25 cellular contexts compared by ENCODE assay signal in the genomic region with DNA sequence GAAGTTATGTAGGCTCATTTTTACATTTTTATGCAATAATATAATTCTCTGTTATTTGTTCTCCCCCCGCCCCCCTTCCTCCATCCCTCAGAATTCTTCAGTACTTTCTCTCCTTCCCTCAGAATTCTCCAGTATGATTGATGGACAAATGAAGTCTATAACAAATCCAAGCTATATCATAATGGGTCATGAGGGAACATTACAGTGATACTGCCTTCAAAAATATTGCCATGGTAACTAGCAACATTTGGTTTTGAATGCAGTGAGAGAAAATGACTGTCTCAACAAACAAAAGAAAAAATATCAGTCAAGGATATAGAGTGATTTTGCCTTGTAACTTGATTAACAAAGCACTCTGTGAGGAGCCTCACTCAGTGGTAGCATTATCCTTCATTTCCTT.
A peak's percentile ranks its signal among the peaks of the same experiment; 100 is the strongest.
DNase-seq lines count a peak whose midpoint lies in the region; ATAC-seq, FAIRE-seq and TF ChIP-seq lines count a peak whose summit lies in the region.
"Had no signal": no experiment of that assay in that cellular context is flagged by ENCODE, and none has a peak within 500 bp of the region (broad histone marks: within the 10 kb centered on the region; RNA-seq: fewer than 3 reads in every experiment).

No MANE protein-coding gene starts in this region.

- intact Hi-C loops in HepG2 (cut with micrococcal nuclease; ENCODE audit: unreplicated experiment), result no loop called here
- intact Hi-C loops in right lobe of liver (cut with DNase I), result no loop called here

- TF ChIP-seq CTCF in HepG2 (CRISPR knock-in tag; IDR thresholded peaks at IDR 0.05) (no peak), right lobe of liver (IDR thresholded peaks at IDR 0.05) (no peak), mesothelial cell of epicardium (IDR thresholded peaks at IDR 0.05; ENCODE audit: unreplicated experiment) (no peak)

- H3K9ac ChIP-seq in HepG2 (ENCODE audit: insufficient read depth, low read depth, low read length), result no peak overlapping the region
- H3K9ac ChIP-seq: BLaER1 treated with 17β-estradiol and CSF1 and Interleukin-3, amounts not matched to agents 10 nM and 100 nM had no signal

- H3K27ac Mint-ChIP-seq in mesothelial cell of epicardium, result peak overlapping the region; percentile 59
- H3K27ac Mint-ChIP-seq: CD14-positive monocyte; CD4-positive, alpha-beta T cell; GM23338; H9 had no signal

- ATAC-seq in HepG2 (no peak), right lobe of liver (no peak)
- ATAC-seq: A549, GM23338, HCT116 had no signal

- in situ Hi-C loops in HepG2 (cut with HindIII; ENCODE audit: extremely low pct_ligation_motif_present, low pct_unique_long_range_greater_than_20kb), result no loop called here

- 19% methylated on average over 1 of the region's 1 CpG for WGBS in HepG2 (ENCODE audit: low lambda C conversion rate)
- WGBS in right lobe of liver (ENCODE audit: insufficient coverage, low coverage, low lambda C conversion rate, missing lambda C conversion rate), result 57% methylated on average over 1 of the region's 1 CpG

- CTCF ChIA-PET in HepG2 (lab: Yijun Ruan, JAX; ENCODE audit: low intra/inter-chr PET ratio, low total read pairs), result no interaction called here

- TF ChIP-seq POLR2A in HepG2 (IDR thresholded peaks at IDR 0.05; ENCODE audit: insufficient read depth in 1 of 2, low read depth in 2 of 2, low read length in 2 of 2), result no peak
- no peak for TF ChIP-seq POLR2A in right lobe of liver (IDR thresholded peaks at IDR 0.05)

- H2AFZ ChIP-seq in HepG2 (ENCODE audit: low read length), result no peak overlapping the region
- H2AFZ ChIP-seq: GM23338 had no signal

- H3K9me3 Mint-ChIP-seq in mesothelial cell of epicardium, result peaks cover 8% of the 10 kb centered on the region
- H3K9me3 Mint-ChIP-seq: CD4-positive, alpha-beta T cell had no signal

- no peak overlapping the region for H3K4me2 ChIP-seq in HepG2 (ENCODE audit: low read depth, low read length)
- H3K4me2 ChIP-seq: A549; BLaER1 treated with 17β-estradiol and CSF1 and Interleukin-3, amounts not matched to agents 10 nM and 100 nM; GM23338 had no signal

- H3K4me1 Mint-ChIP-seq in mesothelial cell of epicardium, result peaks cover 18% of the 10 kb centered on the region
- H3K4me1 Mint-ChIP-seq: CD14-positive monocyte, GM23338 had no signal

- H3K79me2 ChIP-seq in HepG2 (ENCODE audit: insufficient read depth, low read length), result no peaks in the 10 kb centered on the region

- no peak for FAIRE-seq in HepG2 (lab: Jason Lieb, UNC)
- FAIRE-seq: A549, GM12891, GM18507 had no signal

- H3K4me1 ChIP-seq in HepG2 (ENCODE audit: insufficient read depth, low read length) (no peaks in the 10 kb centered on the region), right lobe of liver (no peaks in the 10 kb centered on the region)
- H3K4me1 ChIP-seq in effector memory CD4-positive, alpha-beta T cell (ENCODE audit: control insufficient read depth, insufficient read depth, low read length, poor library complexity, severe bottlenecking), result no peaks in the 10 kb centered on the region
- H3K4me1 ChIP-seq: A549; BE2C; BLaER1 treated with 17β-estradiol and CSF1 and Interleukin-3, amounts not matched to agents 10 nM and 100 nM had no signal

- H3K27me3 ChIP-seq in HepG2 (ENCODE audit: control insufficient read depth in 1 of 2, insufficient read depth in 2 of 2, low read length in 2 of 2), result no peaks in the 10 kb centered on the region
- no peaks in the 10 kb centered on the region for H3K27me3 ChIP-seq in right lobe of liver
- H3K27me3 ChIP-seq in effector memory CD4-positive, alpha-beta T cell (replicated peaks; ENCODE audit: control insufficient read depth, insufficient read depth, low read length, poor library complexity, severe bottlenecking), result no peaks in the 10 kb centered on the region
- H3K27me3 ChIP-seq: BE2C; BLaER1 treated with 17β-estradiol and CSF1 and Interleukin-3, amounts not matched to agents 10 nM and 100 nM had no signal

- no peaks in the 10 kb centered on the region for H4K20me1 ChIP-seq in HepG2 (ENCODE audit: insufficient read depth, low read length)
- H4K20me1 ChIP-seq: BLaER1 treated with 17β-estradiol and CSF1 and Interleukin-3, amounts not matched to agents 10 nM and 100 nM had no signal

- TF ChIP-seq EP300 in HepG2 (IDR thresholded peaks at IDR 0.05; ENCODE audit: low read depth in 2 of 2, low read length in 2 of 2) (no peak), HepG2 (CRISPR knock-in tag; IDR thresholded peaks at IDR 0.05; ENCODE audit: borderline replicate concordance) (no peak)

- H3K36me3 Mint-ChIP-seq in mesothelial cell of epicardium, result peaks cover 4% of the 10 kb centered on the region
- H3K36me3 Mint-ChIP-seq: CD14-positive monocyte had no signal

- H3K36me3 ChIP-seq in HepG2 (replicated peaks in 1 of 2; ENCODE audit: control insufficient read depth in 1 of 2, insufficient read depth in 2 of 2, low read length in 2 of 2) (no peaks in the 10 kb centered on the region), right lobe of liver (no peaks in the 10 kb centered on the region)
- H3K36me3 ChIP-seq in effector memory CD4-positive, alpha-beta T cell (ENCODE audit: control insufficient read depth, insufficient read depth, low read length), result no peaks in the 10 kb centered on the region
- H3K36me3 ChIP-seq: BE2C; BLaER1 treated with 17β-estradiol and CSF1 and Interleukin-3, amounts not matched to agents 10 nM and 100 nM had no signal

- H3K4me3 ChIP-seq in HepG2 (replicated peaks in 1 of 3; ENCODE audit: insufficient read depth in 1 of 3, low read depth in 2 of 3, low read length in 3 of 3), result no peak overlapping the region
- no peak overlapping the region for H3K4me3 ChIP-seq in right lobe of liver
- H3K4me3 ChIP-seq in effector memory CD4-positive, alpha-beta T cell (ENCODE audit: insufficient read depth, low read depth, low read length, poor library complexity, severe bottlenecking), result no peak overlapping the region
- H3K4me3 ChIP-seq: A549; BLaER1 treated with 17β-estradiol and CSF1 and Interleukin-3, amounts not matched to agents 10 nM and 100 nM; GM23338 had no signal

- no peaks in the 10 kb centered on the region for H3K27me3 Mint-ChIP-seq in mesothelial cell of epicardium (ENCODE audit: low read depth)
- H3K27me3 Mint-ChIP-seq: CD4-positive, alpha-beta T cell had no signal

- BruUV-seq in HepG2 (replicated peaks; lab: Mats Ljungman, UMichigan), result no TSS peak

- POLR2A ChIA-PET in HepG2 (lab: Yijun Ruan, JAX), result no interaction called here

- H3K9me3 ChIP-seq in HepG2 (ENCODE audit: low read length) (no peaks in the 10 kb centered on the region), right lobe of liver (no peaks in the 10 kb centered on the region)
- no peaks in the 10 kb centered on the region for H3K9me3 ChIP-seq in effector memory CD4-positive, alpha-beta T cell (ENCODE audit: control insufficient read depth, low read length)
- H3K9me3 ChIP-seq: A549, BE2C had no signal

- no peak for DNase-seq in HepG2 (ENCODE audit: low spot score)
- DNase-seq in right lobe of liver, result no peak
- peak; percentile 12 for DNase-seq in foreskin melanocyte
- DNase-seq in mesothelial cell of epicardium (ENCODE audit: low spot score in 2 of 2, unreplicated experiment in 2 of 2), result no peak
- DNase-seq in OCI-M1 (lab: John Stamatoyannopoulos, UW), result no peak
- no peak for DNase-seq in effector memory CD4-positive, alpha-beta T cell
- no peak for DNase-seq in NCI-H524 treated with DMSO at 0.1 percent for 48 hours (lab: John Stamatoyannopoulos, UW)
- DNase-seq: 8988T; ACHN; AML-193; BE2C; Calu3; CD4-positive, alpha-beta T cell; COR-L47; DMS53; DMS79 treated with DMSO at 0.1 percent for 48 hours; GF-D8; H9 had no signal

- H3K27ac ChIP-seq in HepG2 (ENCODE audit: extremely low read length, insufficient read depth, low read length) (no peak overlapping the region), right lobe of liver (no peak overlapping the region)
- H3K27ac ChIP-seq in effector memory CD4-positive, alpha-beta T cell (ENCODE audit: insufficient read depth, low read length, poor library complexity, severe bottlenecking), result no peak overlapping the region
- H3K27ac ChIP-seq: A549; BLaER1 treated with 17β-estradiol and CSF1 and Interleukin-3, amounts not matched to agents 10 nM and 100 nM had no signal

- no peak for TF ChIP-seq RAD21 in HepG2 (CRISPR knock-in tag; IDR thresholded peaks at IDR 0.05)

- H3K4me3 Mint-ChIP-seq in mesothelial cell of epicardium, result no peak overlapping the region
- H3K4me3 Mint-ChIP-seq: CD14-positive monocyte; CD4-positive, alpha-beta T cell; GM23338; H9 had no signal

TF ChIP-seq in HepG2, 621 proteins besides CTCF, POLR2A, EP300 and RAD21:
- peak; percentile 26 for TF ChIP-seq HNRNPK (IDR thresholded peaks at IDR 0.05; ENCODE audit: low read depth, low read length, poor library complexity, severe bottlenecking)
- TF ChIP-seq, protein P1, sequence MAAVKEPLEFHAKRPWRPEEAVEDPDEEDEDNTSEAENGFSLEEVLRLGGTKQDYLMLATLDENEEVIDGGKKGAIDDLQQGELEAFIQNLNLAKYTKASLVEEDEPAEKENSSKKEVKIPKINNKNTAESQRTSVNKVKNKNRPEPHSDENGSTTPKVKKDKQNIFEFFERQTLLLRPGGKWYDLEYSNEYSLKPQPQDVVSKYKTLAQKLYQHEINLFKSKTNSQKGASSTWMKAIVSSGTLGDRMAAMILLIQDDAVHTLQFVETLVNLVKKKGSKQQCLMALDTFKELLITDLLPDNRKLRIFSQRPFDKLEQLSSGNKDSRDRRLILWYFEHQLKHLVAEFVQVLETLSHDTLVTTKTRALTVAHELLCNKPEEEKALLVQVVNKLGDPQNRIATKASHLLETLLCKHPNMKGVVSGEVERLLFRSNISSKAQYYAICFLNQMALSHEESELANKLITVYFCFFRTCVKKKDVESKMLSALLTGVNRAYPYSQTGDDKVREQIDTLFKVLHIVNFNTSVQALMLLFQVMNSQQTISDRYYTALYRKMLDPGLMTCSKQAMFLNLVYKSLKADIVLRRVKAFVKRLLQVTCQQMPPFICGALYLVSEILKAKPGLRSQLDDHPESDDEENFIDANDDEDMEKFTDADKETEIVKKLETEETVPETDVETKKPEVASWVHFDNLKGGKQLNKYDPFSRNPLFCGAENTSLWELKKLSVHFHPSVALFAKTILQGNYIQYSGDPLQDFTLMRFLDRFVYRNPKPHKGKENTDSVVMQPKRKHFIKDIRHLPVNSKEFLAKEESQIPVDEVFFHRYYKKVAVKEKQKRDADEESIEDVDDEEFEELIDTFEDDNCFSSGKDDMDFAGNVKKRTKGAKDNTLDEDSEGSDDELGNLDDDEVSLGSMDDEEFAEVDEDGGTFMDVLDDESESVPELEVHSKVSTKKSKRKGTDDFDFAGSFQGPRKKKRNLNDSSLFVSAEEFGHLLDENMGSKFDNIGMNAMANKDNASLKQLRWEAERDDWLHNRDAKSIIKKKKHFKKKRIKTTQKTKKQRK (IDR thresholded peaks at IDR 0.05; ENCODE audit: low read length), result no peak
TF ChIP-seq in HepG2: peak in this region for 1.
